In genomic region chr5:65926893-65927292, GRCh38 we compare ENCODE assay signal across 8 cellular contexts. TPM values are rescaled to one million over a fixed set of nuclear protein-coding genes. Genes with fewer than 3 reads are reported as not detected.
A peak's percentile ranks its signal among the peaks of the same experiment; 100 is the strongest.
DNase-seq lines count a peak whose midpoint lies in the region; ATAC-seq and TF ChIP-seq lines count a peak whose summit lies in the region.

No MANE protein-coding gene starts in this region.

- H3K4me1 ChIP-seq in hepatocyte (ENCODE audit: insufficient read depth) = peaks cover 24% of the 10 kb centered on the region
- H3K4me1 ChIP-seq in skeletal muscle tissue (ENCODE audit: control insufficient read depth in 3 of 3, insufficient read depth in 3 of 3, low read length in 3 of 3) = peaks cover 6 to 14% (median 10%) of the 10 kb centered on the region in 3 donors

- POLR2A ChIA-PET in activated CD4-positive, alpha-beta memory T cell treated with anti-CD3 and anti-CD28 coated beads, Interleukin-2, amount 10 ng/mL, durations not matched to agents 7 days and 5 days (lab: Charles Lee) = interaction anchor here (0.6 to 4.5 kb wide), 23 partner anchors 10 to 1280 kb away, joined by 3 to 39 read pairs (median 4); partner anchors contain the start of genes CENPK, NLN, PPWD1 and SGTB

- H3K4me3 Mint-ChIP-seq in activated CD4-positive, alpha-beta memory T cell treated with anti-CD3 and anti-CD28 coated beads, Interleukin-2, amount 10 ng/mL, durations not matched to agents 7 days and 5 days = peak overlapping the region; percentile 94

- H3K79me2 ChIP-seq in hepatocyte = peaks cover 54% of the 10 kb centered on the region

- peaks cover 20% of the 10 kb centered on the region for H3K36me3 Mint-ChIP-seq in activated CD4-positive, alpha-beta memory T cell treated with anti-CD3 and anti-CD28 coated beads, Interleukin-2, amount 10 ng/mL, durations not matched to agents 7 days and 5 days (ENCODE audit: low read depth)

- H3K27me3 Mint-ChIP-seq in activated CD4-positive, alpha-beta memory T cell treated with anti-CD3 and anti-CD28 coated beads, Interleukin-2, amount 10 ng/mL, durations not matched to agents 7 days and 5 days = peaks cover 11% of the 10 kb centered on the region

- peak overlapping the region; percentile 73 for H3K4me2 ChIP-seq in hepatocyte

- H3K9ac ChIP-seq in skeletal muscle tissue (ENCODE audit: low read depth in 1 of 3, low read length in 3 of 3) = peak overlapping the region; percentile 89 to 98 (median 97)

- no peaks in the 10 kb centered on the region for H3K9me3 Mint-ChIP-seq in activated CD4-positive, alpha-beta memory T cell treated with anti-CD3 and anti-CD28 coated beads, Interleukin-2, amount 10 ng/mL, durations not matched to agents 7 days and 5 days

- H3K27ac ChIP-seq in hepatocyte (peak overlapping the region; percentile 100), skeletal muscle tissue (ENCODE audit: low read depth, low read length) (peak overlapping the region; percentile 97)

- CTCF ChIA-PET in activated CD4-positive, alpha-beta memory T cell treated with anti-CD3 and anti-CD28 coated beads, Interleukin-2, amount 10 ng/mL, durations not matched to agents 7 days and 5 days (lab: Charles Lee) = interaction anchor here (0.9 to 1.3 kb wide), 3 partner anchors 75 to 184 kb away, joined by 3 to 6 read pairs (median 3); no protein-coding TSS in a partner anchor

- peak; percentile 14 for DNase-seq in AG08396 (ENCODE audit: low spot score)
- peak; percentile 40 for DNase-seq in HCEC 1CT
- DNase-seq in activated CD4-positive, alpha-beta memory T cell treated with anti-CD3 and anti-CD28 coated beads, Interleukin-2, amount 10 ng/mL, durations not matched to agents 7 days and 5 days = peak; percentile 17
- DNase-seq in hepatocyte (ENCODE audit: low spot score) = peak; percentile 33

- no peaks in the 10 kb centered on the region for H3K9me2 ChIP-seq in hepatocyte (replicated peaks; ENCODE audit: insufficient read depth)

- H3K27me3 ChIP-seq in hepatocyte (no peaks in the 10 kb centered on the region), skeletal muscle tissue (ENCODE audit: control insufficient read depth in 3 of 3, insufficient read depth in 3 of 3, low read length in 3 of 3) (no peaks in the 10 kb centered on the region)

- H3K9me3 ChIP-seq in hepatocyte (ENCODE audit: low read depth) (no peaks in the 10 kb centered on the region), skeletal muscle tissue (ENCODE audit: control insufficient read depth in 3 of 3, low read length in 3 of 3) (no peaks in the 10 kb centered on the region)

- peaks cover 41% of the 10 kb centered on the region for H4K20me1 ChIP-seq in hepatocyte (ENCODE audit: insufficient read depth, poor library complexity, severe bottlenecking)

- H3K36me3 ChIP-seq in hepatocyte (replicated peaks; ENCODE audit: insufficient read depth, low read depth) (no peaks in the 10 kb centered on the region), skeletal muscle tissue (ENCODE audit: control insufficient read depth in 3 of 3, insufficient read depth in 3 of 3, low read length in 3 of 3) (no peaks in the 10 kb centered on the region)

- ATAC-seq in HG03095 (IDR thresholded peaks at IDR 0.05; ENCODE audit: unreplicated experiment) = no peak
- no peak for ATAC-seq in esophagus mucosa
- no peak for ATAC-seq in GM18909 (IDR thresholded peaks at IDR 0.05; ENCODE audit: poor library complexity, unreplicated experiment)

- peak overlapping the region; percentile 30 for H2AFZ ChIP-seq in hepatocyte

- peak overlapping the region; percentile 70 for H3K4me3 ChIP-seq in hepatocyte
- H3K4me3 ChIP-seq in skeletal muscle tissue (ENCODE audit: low read length in 3 of 3) = peak overlapping the region; percentile 71 to 90 (median 84)

- whole genome bisulfite sequencing in hepatocyte (ENCODE audit: low lambda C conversion rate, missing lambda C conversion rate) = under 1% methylated on average over 15 of the region's 16 CpGs

- peaks cover 29% of the 10 kb centered on the region for H3K4me1 Mint-ChIP-seq in activated CD4-positive, alpha-beta memory T cell treated with anti-CD3 and anti-CD28 coated beads, Interleukin-2, amount 10 ng/mL, durations not matched to agents 7 days and 5 days

- TF ChIP-seq CTCF in hepatocyte (IDR thresholded peaks at IDR 0.05; ENCODE audit: poor library complexity) = no peak

- H3K27ac Mint-ChIP-seq in activated CD4-positive, alpha-beta memory T cell treated with anti-CD3 and anti-CD28 coated beads, Interleukin-2, amount 10 ng/mL, durations not matched to agents 7 days and 5 days = peak overlapping the region; percentile 92

RNA-seq across cellular contexts. Expression of gene ERBIN, which starts 0.5 kb away (rescaled TPM):
- 10 to 100 TPM; 55.9 to 56.3 TPM for total RNA-seq in activated CD4-positive, alpha-beta memory T cell treated with anti-CD3 and anti-CD28 coated beads, Interleukin-2, amount 10 ng/mL, durations not matched to agents 7 days and 5 days
- total RNA-seq in hepatocyte = 117 and 118 TPM in 2 replicates
- polyA plus RNA-seq in hepatocyte = 32.9 and 39.3 TPM in 2 replicates
- 91.9 TPM for total RNA-seq in skeletal muscle tissue
- total RNA-seq in esophagus mucosa = 41.6 TPM
